ENCODE assay signal across 8 cellular contexts in the genomic region with DNA sequence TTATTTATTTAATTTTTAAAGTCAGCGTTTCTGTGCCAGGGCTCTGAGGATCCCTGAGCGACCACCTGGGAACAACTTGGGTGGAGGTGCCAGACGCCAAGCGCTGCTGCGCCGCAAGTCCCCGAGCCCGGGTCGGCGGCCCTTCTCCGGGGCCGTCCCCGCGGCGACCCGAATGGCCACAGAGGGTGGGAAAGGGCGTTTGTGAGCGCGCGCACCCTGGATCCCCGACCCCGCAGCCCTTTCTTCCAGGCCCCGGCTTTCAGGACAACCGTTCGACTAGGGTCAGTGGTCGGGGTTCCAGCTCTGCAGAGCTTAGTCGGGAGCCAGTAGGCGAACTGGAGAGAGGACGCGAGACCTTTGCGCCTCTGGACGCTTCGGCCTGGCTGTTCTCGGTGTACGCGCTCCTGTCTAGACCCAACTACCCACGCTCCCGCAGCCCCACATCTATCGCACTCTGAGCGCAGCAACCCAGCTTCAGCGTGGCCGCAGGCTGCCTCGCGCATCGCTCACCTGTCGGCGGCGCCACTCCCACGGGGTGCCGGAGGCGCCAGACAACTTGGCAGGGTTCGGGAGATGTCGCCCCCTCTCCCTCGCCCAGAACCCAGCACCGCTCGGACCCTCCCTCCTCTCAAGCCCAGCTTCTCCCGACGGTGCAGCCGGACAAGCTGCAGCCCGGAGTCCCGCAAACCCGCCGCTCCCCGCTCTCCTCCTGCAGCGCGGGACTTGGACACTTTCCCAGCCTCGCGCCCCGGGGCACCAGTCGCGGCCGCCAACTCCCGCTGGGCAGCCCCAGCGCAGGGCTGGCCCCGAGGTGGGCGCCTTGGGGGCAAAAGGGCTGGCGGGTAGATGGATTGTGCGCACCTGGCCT. TPM values are rescaled to one million over a fixed set of nuclear protein-coding genes. Genes with fewer than 3 reads are reported as not detected.
A peak's percentile ranks its signal among the peaks of the same experiment; 100 is the strongest.
DNase-seq lines count a peak whose midpoint lies in the region; ATAC-seq, FAIRE-seq and TF ChIP-seq lines count a peak whose summit lies in the region.

No MANE protein-coding gene starts in this region.

- no peaks in the 10 kb centered on the region for H3K79me2 ChIP-seq in keratinocyte (ENCODE audit: control insufficient read depth, insufficient read depth, low read length)

- peak overlapping the region; percentile 25 to 56 (median 55) for H3K4me3 ChIP-seq in keratinocyte (ENCODE audit: control insufficient read depth in 2 of 3, extremely low read depth in 1 of 3, insufficient read depth in 2 of 3, low read depth in 1 of 3, low read length in 3 of 3)
- peak overlapping the region; percentile 31 to 51 for H3K4me3 ChIP-seq in tibial artery
- H3K4me3 ChIP-seq in small intestine (ENCODE audit: low read depth in 1 of 2, low read length in 2 of 2): peak overlapping the region in 1 of 2 donors; percentile 32

- TF ChIP-seq CTCF in keratinocyte (optimal IDR thresholded peaks at IDR 0.05 in 1 of 3, IDR thresholded peaks at IDR 0.05 in 1 of 3, conservative IDR thresholded peaks at IDR 0.05 in 1 of 3; ENCODE audit: extremely low read depth in 1 of 3, insufficient read depth in 2 of 3, low read length in 3 of 3) (peak in 1 of 3 experiments; percentile 47), tibial artery (IDR thresholded peaks at IDR 0.05) (no peak)

- H3K4me2 ChIP-seq in keratinocyte (ENCODE audit: control insufficient read depth, extremely low read depth, insufficient read depth, low read depth, low read length): peak overlapping the region; percentile 86

- H3K4me1 ChIP-seq in keratinocyte (ENCODE audit: control insufficient read depth, extremely low read depth, insufficient read depth, low read length) (peaks cover 27% of the 10 kb centered on the region), tibial artery (peaks cover 0 to 33% (median 27%) of the 10 kb centered on the region in 4 donors), small intestine (ENCODE audit: control insufficient read depth in 2 of 2, insufficient read depth in 1 of 2, low read depth in 1 of 2, low read length in 1 of 2) (peaks cover 0 to 3% of the 10 kb centered on the region in 2 donors)

- intact Hi-C loops in tibial artery (cut with DNase I; ENCODE audit: low total_unique reads): no loop called here

- 2 to 5% (median 2%) methylated on average over 73 to 78 of the region's 78 CpGs for WGBS in small intestine, 3 donors

- H3K27ac ChIP-seq in keratinocyte (ENCODE audit: control insufficient read depth, insufficient read depth, low read length): no peak overlapping the region
- no peak overlapping the region for H3K27ac ChIP-seq in tibial artery
- H3K27ac ChIP-seq in small intestine (ENCODE audit: low read depth in 1 of 2, low read length in 1 of 2): no peak overlapping the region

- no peaks in the 10 kb centered on the region for H4K20me1 ChIP-seq in keratinocyte (ENCODE audit: control insufficient read depth, extremely low read depth, insufficient read depth, low read length)

- ATAC-seq in HG03280 (IDR thresholded peaks at IDR 0.05; ENCODE audit: unreplicated experiment): no peak

- DNase-seq in DMS53 (lab: John Stamatoyannopoulos, UW) (peak; percentile 52), DMS53 treated with DMSO at 0.1 percent for 48 hours (lab: John Stamatoyannopoulos, UW; ENCODE audit: unreplicated experiment) (no peak), astrocyte of the hippocampus (ENCODE audit: low read depth, low spot score) (peak; percentile 69), keratinocyte (ENCODE audit: low read depth, low spot score) (no peak), tibial artery (peak in 1 of 2 donors; percentile 59), small intestine (no peak)
- DNase-seq in stimulated activated CD4-positive, alpha-beta T cell treated with anti-CD3 and anti-CD28 coated beads, Interleukin-2, amount 100 ng/mL, for 48 hours: no peak

- FAIRE-seq in keratinocyte (lab: Jason Lieb, UNC) (no peak), small intestine (lab: Jason Lieb, UNC) (no peak)

- H3K9me3 ChIP-seq in keratinocyte (ENCODE audit: control insufficient read depth, low read depth, low read length) (no peaks in the 10 kb centered on the region), tibial artery (no peaks in the 10 kb centered on the region), small intestine (ENCODE audit: control insufficient read depth, low read depth) (no peaks in the 10 kb centered on the region)

- H3K9ac ChIP-seq in keratinocyte (ENCODE audit: control insufficient read depth, extremely low read depth, insufficient read depth, low read length): no peak overlapping the region

- H3K27me3 ChIP-seq in keratinocyte (ENCODE audit: control insufficient read depth, extremely low read depth, insufficient read depth, low read length) (peaks cover 39% of the 10 kb centered on the region), tibial artery (peaks cover 0 to 44% of the 10 kb centered on the region in 2 donors), small intestine (ENCODE audit: control insufficient read depth in 2 of 2, insufficient read depth in 2 of 2, low read length in 2 of 2) (peaks cover 8 to 15% of the 10 kb centered on the region in 2 donors)

- H3K9me1 ChIP-seq in keratinocyte (ENCODE audit: control insufficient read depth, extremely low read depth, insufficient read depth, low read length): no peaks in the 10 kb centered on the region

- H2AFZ ChIP-seq in keratinocyte (ENCODE audit: control insufficient read depth, low read length): no peak overlapping the region

- H3K36me3 ChIP-seq in keratinocyte (ENCODE audit: control insufficient read depth in 2 of 2, extremely low read depth in 1 of 2, insufficient read depth in 2 of 2, low read length in 2 of 2): no peaks in the 10 kb centered on the region
- no peaks in the 10 kb centered on the region for H3K36me3 ChIP-seq in tibial artery
- no peaks in the 10 kb centered on the region for H3K36me3 ChIP-seq in small intestine (ENCODE audit: control insufficient read depth in 2 of 2, insufficient read depth in 2 of 2, low read length in 2 of 2)

- dilution Hi-C loops in keratinocyte (cut with MboI; ENCODE audit: extremely low pct_ligation_motif_present, low sequenced_read_pairs): no loop called here

RNA-seq across cellular contexts. Expression of a gene that starts 0.8 kb away (rescaled TPM):
- polyA plus RNA-seq in keratinocyte: 0.02 to 0.03 TPM (median 0.03 TPM) in 3 replicates
- polyA plus RNA-seq in keratinocyte (2011; ENCODE audit: low read depth): not detected
- 0.04 TPM in 1 of 2 replicates, not detected in the other for polyA plus RNA-seq in keratinocyte (2011; cell fraction: cytosol; rRNA removed)
- polyA plus RNA-seq in keratinocyte (2011; cell fraction: nucleus; rRNA removed): 0.09 and 0.29 TPM in 2 replicates
- not detected in 2 replicates for polyA plus RNA-seq in keratinocyte (2012; ENCODE audit: low replicate concordance)
- not detected in 3 replicates for polyA minus RNA-seq in keratinocyte
- not detected for polyA minus RNA-seq in keratinocyte (2011; cell fraction: cytosol; rRNA and poly(A)+ RNA removed)
- 0.21 and 1.4 TPM in 2 replicates for polyA minus RNA-seq in keratinocyte (2011; cell fraction: nucleus; rRNA and poly(A)+ RNA removed)
- polyA plus RNA-seq in small intestine: under 1 TPM in 1 of 3 donors, not detected in 2; 0.87 TPM

Comparison
In these comparisons a context has a peak if more than half of its experiments do, and no peak if none do; other contexts are left out.
1. DNase-seq: peak in DMS53 (single experiment) and astrocyte of the hippocampus (single experiment); none in DMS53 treated with DMSO at 0.1 percent for 48 hours (single experiment), keratinocyte (single experiment), small intestine (single experiment) and stimulated activated CD4-positive, alpha-beta T cell treated with anti-CD3 and anti-CD28 coated beads, Interleukin-2, amount 100 ng/mL, for 48 hours (0 of 2).